In genomic region chr10:128469515-128469914, GRCh38 we compare ENCODE assay signal across 2 cellular contexts.
TF ChIP-seq lines count a peak whose summit lies in the region.

No MANE protein-coding gene starts in this region.

TF ChIP-seq in K562, 482 proteins besides CTCF, POLR2A, EP300 and RAD21:
- TF ChIP-seq RBM22 (IDR thresholded peaks at IDR 0.05; ENCODE audit: low read depth, low read length, poor library complexity, severe bottlenecking) = no peak
- TF ChIP-seq STAT6 (CRISPR knock-in tag; IDR thresholded peaks at IDR 0.05) = no peak
- TF ChIP-seq PRDM10 (IDR thresholded peaks at IDR 0.05; ENCODE audit: partially characterized antibody) = peak; percentile 51

TF ChIP-seq in HEK293T, 16 proteins besides CTCF, POLR2A, EP300 and RAD21:
- TF ChIP-seq FOXM1 (IDR thresholded peaks at IDR 0.05; ENCODE audit: borderline replicate concordance) (no peak), FOXK2 (IDR thresholded peaks at IDR 0.05) (no peak), ELF4 (IDR thresholded peaks at IDR 0.05) (no peak), SUZ12 (IDR thresholded peaks at IDR 0.05) (no peak), BHLHE40 (IDR thresholded peaks at IDR 0.05; ENCODE audit: borderline replicate concordance) (no peak), NFRKB (IDR thresholded peaks at IDR 0.05) (no peak), LEF1 (IDR thresholded peaks at IDR 0.05; ENCODE audit: borderline replicate concordance) (no peak), HDGF (IDR thresholded peaks at IDR 0.05; ENCODE audit: borderline replicate concordance) (no peak), ZNF384 (IDR thresholded peaks at IDR 0.05) (no peak), TARDBP (IDR thresholded peaks at IDR 0.05) (no peak), FOXA1 (IDR thresholded peaks at IDR 0.05) (no peak)
